Comparison of ENCODE assay signal across 13 cellular contexts in the genomic region with DNA sequence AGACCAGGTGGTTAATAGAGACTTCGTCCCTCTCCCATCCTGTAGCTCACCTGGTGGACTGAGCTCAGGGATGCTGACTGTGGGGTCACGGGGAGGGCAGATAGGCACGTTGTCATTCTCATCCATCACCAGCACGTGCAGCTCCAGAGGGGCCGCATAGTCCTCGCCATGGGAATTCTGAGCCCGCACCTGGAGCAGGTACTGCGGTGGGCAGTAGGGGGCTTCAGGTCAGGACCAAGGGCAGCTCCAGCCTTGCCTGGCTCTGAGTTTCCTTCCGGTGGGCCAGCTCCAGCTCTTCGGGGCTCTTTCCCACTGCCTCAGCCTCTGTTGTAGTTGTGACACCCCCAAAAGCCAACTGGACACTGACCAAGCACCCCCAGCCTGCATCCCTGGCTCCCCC.
"Had no signal": no experiment of that assay in that cellular context is flagged by ENCODE, and none has a peak within 500 bp of the region (broad histone marks: within the 10 kb centered on the region; RNA-seq: fewer than 3 reads in every experiment).

No MANE protein-coding gene starts in this region.

- H3K27ac ChIP-seq: epithelial cell of prostate, gastrocnemius medialis, lower lobe of right lung, neutrophil, right atrium auricular region, thyroid gland had no signal

- H3K4me1 ChIP-seq: gastrocnemius medialis, lower lobe of right lung had no signal

- H3K9me3 ChIP-seq: gastrocnemius medialis, lower lobe of right lung, neutrophil, right atrium auricular region, thyroid gland had no signal

- H3K36me3 ChIP-seq: gastrocnemius medialis, lower lobe of right lung, neutrophil, right atrium auricular region, thyroid gland had no signal

- DNase-seq: activated CD4-positive, alpha-beta T cell treated with anti-CD3 and anti-CD28 coated beads, Interleukin-2, amount 10 ng/mL, durations not matched to agents 24 days and 14 days; activated naive CD4-positive, alpha-beta T cell treated with anti-CD3 and anti-CD28 coated beads, Interleukin-2, amount 50 U/mL, for 16 hours; effector memory CD4-positive, alpha-beta T cell; gastrocnemius medialis; kidney glomerular epithelial cell; lower lobe of right lung; midbrain; posterior cingulate gyrus; small intestine; thyroid gland had no signal

- H3K27me3 ChIP-seq: gastrocnemius medialis, right atrium auricular region, thyroid gland had no signal

- H3K4me3 ChIP-seq: gastrocnemius medialis, lower lobe of right lung, right atrium auricular region, thyroid gland had no signal

- ATAC-seq: lower lobe of right lung had no signal
